ENCODE assay signal across 1 cellular context in genomic region chr17:57368637-57369336, GRCh38.
A peak's percentile ranks its signal among the peaks of the same experiment; 100 is the strongest.
TF ChIP-seq lines count a peak whose summit lies in the region.

No MANE protein-coding gene starts in this region.

TF ChIP-seq in GM12878, 131 proteins besides CTCF, POLR2A, EP300 and RAD21 (continued from another document and continues in another):
- TF ChIP-seq NKRF (conservative IDR thresholded peaks at IDR 0.05) (no peak), CBFB (IDR thresholded peaks at IDR 0.05; ENCODE audit: low read depth) (no peak), NR2F1 (conservative IDR thresholded peaks at IDR 0.05) (peak; percentile 79), SIX5 (IDR thresholded peaks at IDR 0.05; ENCODE audit: low read depth, low read length, severe bottlenecking) (no peak), SUPT20H (IDR thresholded peaks at IDR 0.05; ENCODE audit: borderline replicate concordance, control insufficient read depth, low read depth, low read length) (no peak), ATF3 (IDR thresholded peaks at IDR 0.05; ENCODE audit: borderline replicate concordance, extremely low read depth, low read depth, low read length) (no peak), RUNX3 (IDR thresholded peaks at IDR 0.05; ENCODE audit: low read length) (peak; percentile 40; the same call in 1 of the 2 replicates), GATAD2B (conservative IDR thresholded peaks at IDR 0.05; ENCODE audit: low read depth) (0 out of 2 replicates have a peak, but pooled peaks have one; percentile 28), JUNB (IDR thresholded peaks at IDR 0.05) (no peak), MYB (IDR thresholded peaks at IDR 0.05; ENCODE audit: borderline replicate concordance, low read depth, low read length) (no peak), CHD4 (IDR thresholded peaks at IDR 0.05) (no peak), ZNF592 (IDR thresholded peaks at IDR 0.05) (0 out of 2 replicates have a peak, but pooled peaks have one; percentile 20), ZNF217 (IDR thresholded peaks at IDR 0.05) (no peak), ZNF384 (IDR thresholded peaks at IDR 0.05; ENCODE audit: borderline replicate concordance, low read depth, low read length) (peak; percentile 10; the same call in 1 of the 2 replicates), FOS (IDR thresholded peaks at IDR 0.05; ENCODE audit: borderline replicate concordance, extremely low read depth, insufficient read length) (no peak), ZNF24 (IDR thresholded peaks at IDR 0.05) (no peak), FOXM1 (IDR thresholded peaks at IDR 0.05; ENCODE audit: low read depth, low read length) (no peak)
- TF ChIP-seq, protein P1, sequence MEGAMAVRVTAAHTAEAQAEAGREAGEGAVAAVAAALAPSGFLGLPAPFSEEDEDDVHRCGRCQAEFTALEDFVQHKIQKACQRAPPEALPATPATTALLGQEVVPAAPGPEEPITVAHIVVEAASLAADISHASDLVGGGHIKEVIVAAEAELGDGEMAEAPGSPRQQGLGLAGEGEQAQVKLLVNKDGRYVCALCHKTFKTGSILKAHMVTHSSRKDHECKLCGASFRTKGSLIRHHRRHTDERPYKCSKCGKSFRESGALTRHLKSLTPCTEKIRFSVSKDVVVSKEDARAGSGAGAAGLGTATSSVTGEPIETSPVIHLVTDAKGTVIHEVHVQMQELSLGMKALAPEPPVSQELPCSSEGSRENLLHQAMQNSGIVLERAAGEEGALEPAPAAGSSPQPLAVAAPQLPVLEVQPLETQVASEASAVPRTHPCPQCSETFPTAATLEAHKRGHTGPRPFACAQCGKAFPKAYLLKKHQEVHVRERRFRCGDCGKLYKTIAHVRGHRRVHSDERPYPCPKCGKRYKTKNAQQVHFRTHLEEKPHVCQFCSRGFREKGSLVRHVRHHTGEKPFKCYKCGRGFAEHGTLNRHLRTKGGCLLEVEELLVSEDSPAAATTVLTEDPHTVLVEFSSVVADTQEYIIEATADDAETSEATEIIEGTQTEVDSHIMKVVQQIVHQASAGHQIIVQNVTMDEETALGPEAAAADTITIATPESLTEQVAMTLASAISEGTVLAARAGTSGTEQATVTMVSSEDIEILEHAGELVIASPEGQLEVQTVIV (IDR thresholded peaks at IDR 0.05; ENCODE audit: borderline replicate concordance, partially characterized antibody) = no peak
- TF ChIP-seq, protein P2, sequence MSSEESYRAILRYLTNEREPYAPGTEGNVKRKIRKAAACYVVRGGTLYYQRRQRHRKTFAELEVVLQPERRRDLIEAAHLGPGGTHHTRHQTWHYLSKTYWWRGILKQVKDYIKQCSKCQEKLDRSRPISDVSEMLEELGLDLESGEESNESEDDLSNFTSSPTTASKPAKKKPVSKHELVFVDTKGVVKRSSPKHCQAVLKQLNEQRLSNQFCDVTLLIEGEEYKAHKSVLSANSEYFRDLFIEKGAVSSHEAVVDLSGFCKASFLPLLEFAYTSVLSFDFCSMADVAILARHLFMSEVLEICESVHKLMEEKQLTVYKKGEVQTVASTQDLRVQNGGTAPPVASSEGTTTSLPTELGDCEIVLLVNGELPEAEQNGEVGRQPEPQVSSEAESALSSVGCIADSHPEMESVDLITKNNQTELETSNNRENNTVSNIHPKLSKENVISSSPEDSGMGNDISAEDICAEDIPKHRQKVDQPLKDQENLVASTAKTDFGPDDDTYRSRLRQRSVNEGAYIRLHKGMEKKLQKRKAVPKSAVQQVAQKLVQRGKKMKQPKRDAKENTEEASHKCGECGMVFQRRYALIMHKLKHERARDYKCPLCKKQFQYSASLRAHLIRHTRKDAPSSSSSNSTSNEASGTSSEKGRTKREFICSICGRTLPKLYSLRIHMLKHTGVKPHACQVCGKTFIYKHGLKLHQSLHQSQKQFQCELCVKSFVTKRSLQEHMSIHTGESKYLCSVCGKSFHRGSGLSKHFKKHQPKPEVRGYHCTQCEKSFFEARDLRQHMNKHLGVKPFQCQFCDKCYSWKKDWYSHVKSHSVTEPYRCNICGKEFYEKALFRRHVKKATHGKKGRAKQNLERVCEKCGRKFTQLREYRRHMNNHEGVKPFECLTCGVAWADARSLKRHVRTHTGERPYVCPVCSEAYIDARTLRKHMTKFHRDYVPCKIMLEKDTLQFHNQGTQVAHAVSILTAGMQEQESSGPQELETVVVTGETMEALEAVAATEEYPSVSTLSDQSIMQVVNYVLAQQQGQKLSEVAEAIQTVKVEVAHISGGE (CRISPR knock-in tag; IDR thresholded peaks at IDR 0.05) = no peak
- TF ChIP-seq, protein P3, sequence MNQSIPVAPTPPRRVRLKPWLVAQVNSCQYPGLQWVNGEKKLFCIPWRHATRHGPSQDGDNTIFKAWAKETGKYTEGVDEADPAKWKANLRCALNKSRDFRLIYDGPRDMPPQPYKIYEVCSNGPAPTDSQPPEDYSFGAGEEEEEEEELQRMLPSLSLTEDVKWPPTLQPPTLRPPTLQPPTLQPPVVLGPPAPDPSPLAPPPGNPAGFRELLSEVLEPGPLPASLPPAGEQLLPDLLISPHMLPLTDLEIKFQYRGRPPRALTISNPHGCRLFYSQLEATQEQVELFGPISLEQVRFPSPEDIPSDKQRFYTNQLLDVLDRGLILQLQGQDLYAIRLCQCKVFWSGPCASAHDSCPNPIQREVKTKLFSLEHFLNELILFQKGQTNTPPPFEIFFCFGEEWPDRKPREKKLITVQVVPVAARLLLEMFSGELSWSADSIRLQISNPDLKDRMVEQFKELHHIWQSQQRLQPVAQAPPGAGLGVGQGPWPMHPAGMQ (IDR thresholded peaks at IDR 0.05; ENCODE audit: borderline replicate concordance) = no peak
- TF ChIP-seq, protein P4, sequence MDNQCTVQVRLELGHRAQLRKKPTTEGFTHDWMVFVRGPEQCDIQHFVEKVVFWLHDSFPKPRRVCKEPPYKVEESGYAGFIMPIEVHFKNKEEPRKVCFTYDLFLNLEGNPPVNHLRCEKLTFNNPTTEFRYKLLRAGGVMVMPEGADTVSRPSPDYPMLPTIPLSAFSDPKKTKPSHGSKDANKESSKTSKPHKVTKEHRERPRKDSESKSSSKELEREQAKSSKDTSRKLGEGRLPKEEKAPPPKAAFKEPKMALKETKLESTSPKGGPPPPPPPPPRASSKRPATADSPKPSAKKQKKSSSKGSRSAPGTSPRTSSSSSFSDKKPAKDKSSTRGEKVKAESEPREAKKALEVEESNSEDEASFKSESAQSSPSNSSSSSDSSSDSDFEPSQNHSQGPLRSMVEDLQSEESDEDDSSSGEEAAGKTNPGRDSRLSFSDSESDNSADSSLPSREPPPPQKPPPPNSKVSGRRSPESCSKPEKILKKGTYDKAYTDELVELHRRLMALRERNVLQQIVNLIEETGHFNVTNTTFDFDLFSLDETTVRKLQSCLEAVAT (IDR thresholded peaks at IDR 0.05) = 0 out of 2 replicates have a peak, but pooled peaks have one; percentile 53
- TF ChIP-seq, protein P5, sequence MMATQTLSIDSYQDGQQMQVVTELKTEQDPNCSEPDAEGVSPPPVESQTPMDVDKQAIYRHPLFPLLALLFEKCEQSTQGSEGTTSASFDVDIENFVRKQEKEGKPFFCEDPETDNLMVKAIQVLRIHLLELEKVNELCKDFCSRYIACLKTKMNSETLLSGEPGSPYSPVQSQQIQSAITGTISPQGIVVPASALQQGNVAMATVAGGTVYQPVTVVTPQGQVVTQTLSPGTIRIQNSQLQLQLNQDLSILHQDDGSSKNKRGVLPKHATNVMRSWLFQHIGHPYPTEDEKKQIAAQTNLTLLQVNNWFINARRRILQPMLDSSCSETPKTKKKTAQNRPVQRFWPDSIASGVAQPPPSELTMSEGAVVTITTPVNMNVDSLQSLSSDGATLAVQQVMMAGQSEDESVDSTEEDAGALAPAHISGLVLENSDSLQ (IDR thresholded peaks at IDR 0.05) = no peak; the same call in 1 of the 2 replicates
- TF ChIP-seq, protein P6, sequence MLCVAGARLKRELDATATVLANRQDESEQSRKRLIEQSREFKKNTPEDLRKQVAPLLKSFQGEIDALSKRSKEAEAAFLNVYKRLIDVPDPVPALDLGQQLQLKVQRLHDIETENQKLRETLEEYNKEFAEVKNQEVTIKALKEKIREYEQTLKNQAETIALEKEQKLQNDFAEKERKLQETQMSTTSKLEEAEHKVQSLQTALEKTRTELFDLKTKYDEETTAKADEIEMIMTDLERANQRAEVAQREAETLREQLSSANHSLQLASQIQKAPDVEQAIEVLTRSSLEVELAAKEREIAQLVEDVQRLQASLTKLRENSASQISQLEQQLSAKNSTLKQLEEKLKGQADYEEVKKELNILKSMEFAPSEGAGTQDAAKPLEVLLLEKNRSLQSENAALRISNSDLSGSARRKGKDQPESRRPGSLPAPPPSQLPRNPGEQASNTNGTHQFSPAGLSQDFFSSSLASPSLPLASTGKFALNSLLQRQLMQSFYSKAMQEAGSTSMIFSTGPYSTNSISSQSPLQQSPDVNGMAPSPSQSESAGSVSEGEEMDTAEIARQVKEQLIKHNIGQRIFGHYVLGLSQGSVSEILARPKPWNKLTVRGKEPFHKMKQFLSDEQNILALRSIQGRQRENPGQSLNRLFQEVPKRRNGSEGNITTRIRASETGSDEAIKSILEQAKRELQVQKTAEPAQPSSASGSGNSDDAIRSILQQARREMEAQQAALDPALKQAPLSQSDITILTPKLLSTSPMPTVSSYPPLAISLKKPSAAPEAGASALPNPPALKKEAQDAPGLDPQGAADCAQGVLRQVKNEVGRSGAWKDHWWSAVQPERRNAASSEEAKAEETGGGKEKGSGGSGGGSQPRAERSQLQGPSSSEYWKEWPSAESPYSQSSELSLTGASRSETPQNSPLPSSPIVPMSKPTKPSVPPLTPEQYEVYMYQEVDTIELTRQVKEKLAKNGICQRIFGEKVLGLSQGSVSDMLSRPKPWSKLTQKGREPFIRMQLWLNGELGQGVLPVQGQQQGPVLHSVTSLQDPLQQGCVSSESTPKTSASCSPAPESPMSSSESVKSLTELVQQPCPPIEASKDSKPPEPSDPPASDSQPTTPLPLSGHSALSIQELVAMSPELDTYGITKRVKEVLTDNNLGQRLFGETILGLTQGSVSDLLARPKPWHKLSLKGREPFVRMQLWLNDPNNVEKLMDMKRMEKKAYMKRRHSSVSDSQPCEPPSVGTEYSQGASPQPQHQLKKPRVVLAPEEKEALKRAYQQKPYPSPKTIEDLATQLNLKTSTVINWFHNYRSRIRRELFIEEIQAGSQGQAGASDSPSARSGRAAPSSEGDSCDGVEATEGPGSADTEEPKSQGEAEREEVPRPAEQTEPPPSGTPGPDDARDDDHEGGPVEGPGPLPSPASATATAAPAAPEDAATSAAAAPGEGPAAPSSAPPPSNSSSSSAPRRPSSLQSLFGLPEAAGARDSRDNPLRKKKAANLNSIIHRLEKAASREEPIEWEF (IDR thresholded peaks at IDR 0.05; ENCODE audit: insufficient replicate concordance, low read depth, low read length) = no peak
